ENCODE assay signal across 35 cellular contexts in genomic region chr19:11450570-11451326, GRCh38. TPM values are rescaled to one million over a fixed set of nuclear protein-coding genes. Genes with fewer than 3 reads are reported as not detected.
DNase-seq lines count a peak whose midpoint lies in the region; ATAC-seq and TF ChIP-seq lines count a peak whose summit lies in the region.
"Had no signal": no experiment of that assay in that cellular context is flagged by ENCODE, and none has a peak within 500 bp of the region (broad histone marks: within the 10 kb centered on the region; RNA-seq: fewer than 3 reads in every experiment).

No MANE protein-coding gene starts in this region.

- H3K27me3 ChIP-seq in H7 (ENCODE audit: control insufficient read depth, insufficient read depth, low read length): no peaks in the 10 kb centered on the region
- H3K27me3 ChIP-seq: ascending aorta, colonic mucosa, right atrium auricular region, thyroid gland had no signal

- DNase-seq in GM10248 (ENCODE audit: extremely low spot score) (peak; percentile 22), H7 (peak; percentile 81), glutamatergic neuron (no peak), cerebellar nuclear complex (lab: John Stamatoyannopoulos, UW) (no peak)
- DNase-seq: ACHN; activated CD4-positive, alpha-beta T cell treated with anti-CD3 and anti-CD28 coated beads, Interleukin-2, amount 50 U/mL, for 4 hours; activated CD4-positive, CD25-positive, alpha-beta regulatory T cell; activated CD8-positive, alpha-beta memory T cell treated with anti-CD3 and anti-CD28 coated beads, Interleukin-2, amount 10 ng/mL, durations not matched to agents 7 days and 5 days; activated gamma-delta T cell treated with Interleukin-2 at 50 U/mL for 16 hours; activated naive CD8-positive, alpha-beta T cell treated with anti-CD3 and anti-CD28 coated beads, Interleukin-2, amount 10 ng/mL, durations not matched to agents 7 days and 5 days; activated T-cell treated with anti-CD3 and anti-CD28 coated beads, Interleukin-2, amount 50 U/mL, for 4 hours; CD4-positive, alpha-beta memory T cell; colonic mucosa; effector memory CD4-positive, alpha-beta T cell; islet precursor cell; KBM-7; left lung; mesenchymal stem cell; NCI-H1105; NCI-H2081; NCI-H446 treated with DMSO at 0.1 percent for 48 hours; NCI-H82; nephron progenitor cell; spleen; stimulated activated CD4-positive, alpha-beta T cell treated with anti-CD3 and anti-CD28 coated beads, Interleukin-2, amount 100 ng/mL, for 48 hours; stomach; thyroid gland had no signal

- H3K4me3 ChIP-seq in H7 (ENCODE audit: insufficient read depth, low read depth, low read length): no peak overlapping the region
- H3K4me3 ChIP-seq: ascending aorta, colonic mucosa, left lung, right atrium auricular region, spleen, stomach, thyroid gland had no signal

- CTCF ChIA-PET in GM10248 (lab: Yijun Ruan, JAX): interaction anchor here (0.7 to 1.4 kb wide), 4 partner anchors 16 to 175 kb away, joined by 3 to 6 read pairs (median 3); partner anchors contain the start of gene ODAD3

- H3K4me3 Mint-ChIP-seq in glutamatergic neuron (ENCODE audit: unreplicated experiment): peak overlapping the region; percentile 34
- H3K4me3 Mint-ChIP-seq: activated CD8-positive, alpha-beta memory T cell treated with anti-CD3 and anti-CD28 coated beads, Interleukin-2, amount 10 ng/mL, durations not matched to agents 7 days and 5 days; activated naive CD8-positive, alpha-beta T cell treated with anti-CD3 and anti-CD28 coated beads, Interleukin-2, amount 10 ng/mL, durations not matched to agents 7 days and 5 days; activated T-cell treated with anti-CD3 and anti-CD28 coated beads, Interleukin-2, amount 50 U/mL, for 4 hours; B cell; CD4-positive, alpha-beta memory T cell; nephron progenitor cell; T-helper 1 cell treated with Interleukin-12 subunit alpha and Interleukin-12 subunit beta and Interleukin-4 antibody, amounts not matched to agents 30 μg/mL and 1 μg/mL, for 36 hours had no signal

- peaks cover 23% of the 10 kb centered on the region for H3K9me3 Mint-ChIP-seq in glutamatergic neuron (ENCODE audit: unreplicated experiment)
- H3K9me3 Mint-ChIP-seq: activated naive CD8-positive, alpha-beta T cell treated with anti-CD3 and anti-CD28 coated beads, Interleukin-2, amount 10 ng/mL, durations not matched to agents 7 days and 5 days; activated T-cell treated with anti-CD3 and anti-CD28 coated beads, Interleukin-2, amount 50 U/mL, for 4 hours; CD4-positive, alpha-beta memory T cell; nephron progenitor cell; T-helper 1 cell treated with Interleukin-12 subunit alpha and Interleukin-12 subunit beta and Interleukin-4 antibody, amounts not matched to agents 30 μg/mL and 1 μg/mL, for 36 hours had no signal

- H3K27ac ChIP-seq in angular gyrus (ENCODE audit: low read depth, low read length): peak overlapping the region; percentile 19
- H3K27ac ChIP-seq: ascending aorta, colonic mucosa, left lung, right atrium auricular region, spleen, stomach, thyroid gland had no signal

- peaks cover 18% of the 10 kb centered on the region for H3K4me1 Mint-ChIP-seq in glutamatergic neuron (ENCODE audit: low read depth, unreplicated experiment)
- H3K4me1 Mint-ChIP-seq: activated CD8-positive, alpha-beta memory T cell treated with anti-CD3 and anti-CD28 coated beads, Interleukin-2, amount 10 ng/mL, durations not matched to agents 7 days and 5 days; activated naive CD8-positive, alpha-beta T cell treated with anti-CD3 and anti-CD28 coated beads, Interleukin-2, amount 10 ng/mL, durations not matched to agents 7 days and 5 days had no signal

- POLR2A ChIA-PET in GM10248 (lab: Yijun Ruan, JAX): no interaction called here

- H3K27me3 Mint-ChIP-seq in glutamatergic neuron (ENCODE audit: unreplicated experiment): peaks cover 16% of the 10 kb centered on the region
- H3K27me3 Mint-ChIP-seq: activated CD8-positive, alpha-beta memory T cell treated with anti-CD3 and anti-CD28 coated beads, Interleukin-2, amount 10 ng/mL, durations not matched to agents 7 days and 5 days; B cell; CD4-positive, alpha-beta memory T cell had no signal

- H3K27ac Mint-ChIP-seq in glutamatergic neuron (ENCODE audit: unreplicated experiment): peak overlapping the region; percentile 81
- H3K27ac Mint-ChIP-seq: activated CD8-positive, alpha-beta memory T cell treated with anti-CD3 and anti-CD28 coated beads, Interleukin-2, amount 10 ng/mL, durations not matched to agents 7 days and 5 days; activated naive CD8-positive, alpha-beta T cell treated with anti-CD3 and anti-CD28 coated beads, Interleukin-2, amount 10 ng/mL, durations not matched to agents 7 days and 5 days; B cell; nephron progenitor cell; T-helper 1 cell treated with Interleukin-12 subunit alpha and Interleukin-12 subunit beta and Interleukin-4 antibody, amounts not matched to agents 30 μg/mL and 1 μg/mL, for 36 hours had no signal

- ATAC-seq in GM18519 (IDR thresholded peaks at IDR 0.05; ENCODE audit: low FRiP score, unreplicated experiment) (no peak), GM18873 (IDR thresholded peaks at IDR 0.05; ENCODE audit: low FRiP score, unreplicated experiment) (no peak)
- ATAC-seq: activated CD8-positive, alpha-beta memory T cell treated with anti-CD3 and anti-CD28 coated beads, Interleukin-2, amount 10 ng/mL, durations not matched to agents 7 days and 5 days; activated T-cell treated with anti-CD3 and anti-CD28 coated beads, Interleukin-2, amount 50 U/mL, for 4 hours; left lung had no signal

- peaks cover 4% of the 10 kb centered on the region for H3K36me3 Mint-ChIP-seq in glutamatergic neuron (ENCODE audit: unreplicated experiment)

- peaks cover 6% of the 10 kb centered on the region for H3K36me3 ChIP-seq in H7 (replicated peaks; ENCODE audit: control insufficient read depth, insufficient read depth, low read length)
- H3K36me3 ChIP-seq: colonic mucosa had no signal

- TF ChIP-seq CTCF in GM10248 (IDR thresholded peaks at IDR 0.05; ENCODE audit: control extremely low read depth, extremely low read depth, low read depth, missing control alignments) (no peak), glutamatergic neuron (IDR thresholded peaks at IDR 0.05; ENCODE audit: partially characterized antibody, unreplicated experiment) (no peak)

RNA-seq across cellular contexts. Expression of gene PRKCSH, which starts 15.3 kb away (rescaled TPM):
- total RNA-seq in H7 (2014; rRNA removed; shearing (Covaris generic)): 97.7 and 108 TPM in 2 replicates
- total RNA-seq in glutamatergic neuron (ENCODE audit: unreplicated experiment): 276 TPM

RNA-seq across cellular contexts. Expression of gene ODAD3, which starts 15.8 kb away (rescaled TPM):
- 0.66 and 1.4 TPM in 2 replicates for total RNA-seq in H7 (2014; rRNA removed; shearing (Covaris generic))
- 2.6 TPM for total RNA-seq in glutamatergic neuron (ENCODE audit: unreplicated experiment)
- total RNA-seq: activated naive CD8-positive, alpha-beta T cell treated with anti-CD3 and anti-CD28 coated beads, Interleukin-2, amount 10 ng/mL, durations not matched to agents 7 days and 5 days; ascending aorta; CD4-positive, alpha-beta memory T cell; stomach had no signal

RNA-seq across cellular contexts. Expression of gene ELAVL3, which starts 30.1 kb away (rescaled TPM):
- 0.17 and 0.52 TPM in 2 replicates for total RNA-seq in H7 (2014; rRNA removed; shearing (Covaris generic))
- total RNA-seq in glutamatergic neuron (ENCODE audit: unreplicated experiment): 633 TPM
- total RNA-seq: activated CD8-positive, alpha-beta memory T cell treated with anti-CD3 and anti-CD28 coated beads, Interleukin-2, amount 10 ng/mL, durations not matched to agents 7 days and 5 days; activated naive CD8-positive, alpha-beta T cell treated with anti-CD3 and anti-CD28 coated beads, Interleukin-2, amount 10 ng/mL, durations not matched to agents 7 days and 5 days; ascending aorta; B cell; CD4-positive, alpha-beta memory T cell; MCF 10A; right atrium auricular region; spleen; thyroid gland had no signal

RNA-seq across cellular contexts. Expression of gene RGL3, which starts 31.6 kb away (rescaled TPM):
- 1.6 and 7.8 TPM in 2 replicates for total RNA-seq in H7 (2014; rRNA removed; shearing (Covaris generic))
- 0.66 TPM for total RNA-seq in glutamatergic neuron (ENCODE audit: unreplicated experiment)
- total RNA-seq: activated CD8-positive, alpha-beta memory T cell treated with anti-CD3 and anti-CD28 coated beads, Interleukin-2, amount 10 ng/mL, durations not matched to agents 7 days and 5 days; activated naive CD8-positive, alpha-beta T cell treated with anti-CD3 and anti-CD28 coated beads, Interleukin-2, amount 10 ng/mL, durations not matched to agents 7 days and 5 days; CD4-positive, alpha-beta memory T cell; MCF 10A had no signal

RNA-seq across cellular contexts. Expression of gene ZNF653, which starts 54.9 kb away (rescaled TPM):
- 8.5 and 9.8 TPM in 2 replicates for total RNA-seq in H7 (2014; rRNA removed; shearing (Covaris generic))
- total RNA-seq in glutamatergic neuron (ENCODE audit: unreplicated experiment): 19.2 TPM

Comparison
In these comparisons a context has a peak if more than half of its experiments do, and no peak if none do; other contexts are left out.
1. DNase-seq: peak in GM10248 (single experiment) and H7 (single experiment); none in glutamatergic neuron (single experiment) and cerebellar nuclear complex (0 of 2).
2. RNA of gene ELAVL3, which starts 30.1 kb away (total RNA-seq): 633 TPM in glutamatergic neuron (single experiment); 0.17 to 0.52 TPM in H7; every median in the first group is over 100 times any median in the second.